39 cellular contexts compared by ENCODE assay signal in the genomic region with DNA sequence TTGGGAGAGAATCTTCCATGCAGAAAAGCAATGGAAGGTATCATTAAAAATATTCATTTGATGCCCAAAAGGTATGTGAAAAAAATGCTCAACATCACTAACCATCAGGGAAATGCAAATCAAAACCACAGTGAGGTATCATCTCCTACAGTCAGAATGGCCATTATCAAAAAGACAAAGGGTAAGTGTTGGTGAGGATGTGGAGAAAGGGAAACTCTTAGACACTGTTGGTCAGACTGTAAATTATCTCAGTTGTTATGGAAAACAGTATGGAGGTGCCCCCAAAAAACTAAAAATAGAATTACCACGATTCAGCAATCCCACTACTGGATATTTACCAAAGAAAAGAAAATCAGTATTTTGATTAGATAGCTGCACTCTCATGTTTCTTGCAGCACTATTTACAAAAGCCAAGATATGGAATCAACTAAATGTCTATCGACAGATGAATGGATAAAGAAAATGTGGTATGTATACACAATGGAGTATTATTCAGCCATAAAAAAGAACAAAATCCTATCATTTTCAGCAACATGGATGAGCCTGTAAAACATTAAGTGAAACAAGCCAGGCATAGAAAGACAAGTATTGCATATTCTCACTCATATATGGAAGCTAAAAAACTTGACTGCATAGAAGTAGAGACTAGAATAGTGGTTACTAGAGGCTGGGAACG.
"Had no signal": no experiment of that assay in that cellular context is flagged by ENCODE, and none has a peak within 500 bp of the region (broad histone marks: within the 10 kb centered on the region; RNA-seq: fewer than 3 reads in every experiment).

No MANE protein-coding gene starts in this region.

- DNase-seq: activated B cell treated with CpG ODN at 0.5 μM for 24 hours; activated CD4-positive, alpha-beta memory T cell treated with anti-CD3 and anti-CD28 coated beads for 36 hours; activated CD4-positive, alpha-beta T cell treated with anti-CD3 and anti-CD28 coated beads for 4 hours; activated CD4-positive, alpha-beta T cell treated with anti-CD3 and anti-CD28 coated beads, Interleukin-2, amount 50 U/mL, for 1 hour; activated CD4-positive, CD25-positive, alpha-beta regulatory T cell treated with anti-CD3 and anti-CD28 coated beads, Interleukin-2, amount 50 U/mL, for 72 hours; activated CD8-positive, alpha-beta memory T cell treated with anti-CD3 and anti-CD28 coated beads for 24 hours; activated CD8-positive, alpha-beta memory T cell treated with anti-CD3 and anti-CD28 coated beads, Interleukin-2, amount 10 ng/mL, durations not matched to agents 7 days and 5 days; activated CD8-positive, alpha-beta memory T cell treated with anti-CD3 and anti-CD28 coated beads, Interleukin-2, amount 50 U/mL, for 48 hours; activated effector memory CD4-positive, alpha-beta T cell treated with Interleukin-2 at 50 U/mL for 16 hours; activated naive CD4-positive, alpha-beta T cell treated with anti-CD3 and anti-CD28 coated beads, Interleukin-2, amount 10 ng/mL, durations not matched to agents 7 days and 5 days; activated naive CD8-positive, alpha-beta T cell treated with anti-CD3 and anti-CD28 coated beads, Interleukin-2, amount 50 U/mL, for 24 hours; activated T-cell treated with anti-CD3 and anti-CD28 coated beads, Interleukin-2, amount 50 U/mL, for 48 hours; anterior cingulate cortex; caudate nucleus; cerebellar nuclear complex; cortex of kidney; NCI-H1048; NCI-H1436 treated with DMSO at 0.1 percent for 48 hours; NCI-H1694 treated with DMSO at 0.1 percent for 48 hours; NCI-H2029 treated with DMSO at 0.1 percent for 48 hours; NCI-H2107; NCI-H2171; NCI-H2227 treated with DMSO at 0.1 percent for 48 hours; NCI-H446; NCI-H510A treated with DMSO at 0.1 percent for 48 hours; NK-92 treated with Interleukin-12 subunit alpha and Interleukin-12 subunit beta, amount 100 ng/mL, for 24 hours; PC-3; Peyer's patch; RPMI8226; SHP77 treated with DMSO at 0.1 percent for 48 hours; SW 1271; T-helper 1 cell; T-helper 2 cell; T-helper 9 cell had no signal

- H3K4me1 ChIP-seq: Peyer's patch had no signal

- ATAC-seq: activated CD8-positive, alpha-beta memory T cell treated with anti-CD3 and anti-CD28 coated beads, Interleukin-2, amount 10 ng/mL, durations not matched to agents 7 days and 5 days; activated naive CD8-positive, alpha-beta T cell treated with anti-CD3 and anti-CD28 coated beads, Interleukin-2, amount 50 U/mL, for 24 hours had no signal

- H3K27me3 Mint-ChIP-seq: activated B cell treated with CpG ODN at 0.5 μM for 24 hours; activated CD4-positive, alpha-beta memory T cell treated with anti-CD3 and anti-CD28 coated beads for 36 hours; activated CD8-positive, alpha-beta memory T cell treated with anti-CD3 and anti-CD28 coated beads, Interleukin-2, amount 10 ng/mL, durations not matched to agents 7 days and 5 days; activated naive CD4-positive, alpha-beta T cell treated with anti-CD3 and anti-CD28 coated beads, Interleukin-2, amount 10 ng/mL, durations not matched to agents 7 days and 5 days; activated naive CD8-positive, alpha-beta T cell; activated naive CD8-positive, alpha-beta T cell treated with anti-CD3 and anti-CD28 coated beads, Interleukin-2, amount 50 U/mL, for 24 hours; brain had no signal

- H3K9me3 Mint-ChIP-seq: activated CD4-positive, alpha-beta memory T cell treated with anti-CD3 and anti-CD28 coated beads for 36 hours; activated naive CD4-positive, alpha-beta T cell treated with anti-CD3 and anti-CD28 coated beads, Interleukin-2, amount 10 ng/mL, durations not matched to agents 7 days and 5 days; activated naive CD8-positive, alpha-beta T cell treated with anti-CD3 and anti-CD28 coated beads, Interleukin-2, amount 50 U/mL, for 24 hours; brain had no signal

- H3K27ac ChIP-seq: Peyer's patch, SJSA1, VCaP had no signal

- FAIRE-seq: bronchial epithelial cell had no signal

- H3K4me3 ChIP-seq: Peyer's patch, SJSA1 had no signal

- H3K36me3 ChIP-seq: Peyer's patch, SJSA1 had no signal

- H3K4me3 Mint-ChIP-seq: activated B cell treated with CpG ODN at 0.5 μM for 24 hours; activated CD4-positive, alpha-beta memory T cell treated with anti-CD3 and anti-CD28 coated beads for 36 hours; activated CD8-positive, alpha-beta memory T cell treated with anti-CD3 and anti-CD28 coated beads, Interleukin-2, amount 10 ng/mL, durations not matched to agents 7 days and 5 days; activated naive CD4-positive, alpha-beta T cell treated with anti-CD3 and anti-CD28 coated beads, Interleukin-2, amount 10 ng/mL, durations not matched to agents 7 days and 5 days; activated naive CD8-positive, alpha-beta T cell; activated naive CD8-positive, alpha-beta T cell treated with anti-CD3 and anti-CD28 coated beads, Interleukin-2, amount 50 U/mL, for 24 hours; brain had no signal

- H3K27ac Mint-ChIP-seq: activated B cell treated with CpG ODN at 0.5 μM for 24 hours; activated CD4-positive, alpha-beta memory T cell treated with anti-CD3 and anti-CD28 coated beads for 36 hours; activated CD8-positive, alpha-beta memory T cell treated with anti-CD3 and anti-CD28 coated beads, Interleukin-2, amount 10 ng/mL, durations not matched to agents 7 days and 5 days; activated naive CD4-positive, alpha-beta T cell treated with anti-CD3 and anti-CD28 coated beads, Interleukin-2, amount 10 ng/mL, durations not matched to agents 7 days and 5 days; activated naive CD8-positive, alpha-beta T cell; activated naive CD8-positive, alpha-beta T cell treated with anti-CD3 and anti-CD28 coated beads, Interleukin-2, amount 50 U/mL, for 24 hours; brain had no signal

- H3K9me3 ChIP-seq: Peyer's patch, SJSA1 had no signal

- H3K27me3 ChIP-seq: Peyer's patch, SJSA1 had no signal

- H3K36me3 Mint-ChIP-seq: activated naive CD4-positive, alpha-beta T cell treated with anti-CD3 and anti-CD28 coated beads, Interleukin-2, amount 10 ng/mL, durations not matched to agents 7 days and 5 days; brain had no signal
